In the genomic region with DNA sequence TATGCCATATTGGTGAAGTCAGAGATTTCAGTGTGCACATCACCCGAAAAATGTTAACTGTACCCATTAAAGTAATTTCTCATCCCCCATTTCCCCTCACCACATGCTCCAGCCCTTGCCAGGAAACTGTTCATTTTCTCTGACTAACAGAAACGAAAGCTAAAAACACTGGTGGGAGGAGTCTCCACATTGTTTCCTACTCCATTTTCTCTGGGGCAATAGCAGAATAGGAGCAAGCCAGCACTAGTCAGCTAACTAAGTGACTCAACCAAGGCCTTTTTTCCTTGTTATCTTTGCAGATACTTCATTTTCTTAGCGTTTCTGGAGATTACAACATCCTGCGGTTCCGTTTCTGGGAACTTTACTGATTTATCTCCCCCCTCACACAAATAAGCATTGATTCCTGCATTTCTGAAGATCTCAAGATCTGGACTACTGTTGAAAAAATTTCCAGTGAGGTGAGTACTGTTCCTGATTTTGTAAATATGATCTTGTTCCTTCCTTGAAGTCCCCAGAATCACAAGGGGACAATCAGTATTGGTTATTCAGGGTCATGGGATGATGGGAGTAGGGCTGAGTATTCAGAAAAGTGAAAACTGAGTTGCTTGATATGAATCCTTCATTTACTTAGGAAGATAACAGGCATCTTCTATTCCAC, we compare ENCODE assay signal across 8 cellular contexts. TPM values are rescaled to one million over a fixed set of nuclear protein-coding genes. Genes with fewer than 3 reads are reported as not detected.
DNase-seq lines count a peak whose midpoint lies in the region; ATAC-seq and TF ChIP-seq lines count a peak whose summit lies in the region.

A gene (plus strand): TSS at position 204 of the 658 bp plus-strand sequence. CDS start 4,774 bp downstream, outside the sequence.

- H3K27me3 ChIP-seq in vagina, result no peaks in the 10 kb centered on the region

- H3K4me1 ChIP-seq in vagina, result peaks cover 61% of the 10 kb centered on the region

- DNase-seq in NCI-H2227 (lab: John Stamatoyannopoulos, UW; ENCODE audit: unreplicated experiment) (peak; percentile 2), NCI-H2227 treated with DMSO at 0.1 percent for 48 hours (lab: John Stamatoyannopoulos, UW) (no peak), NOMO-1 treated with dmso at 0.1 percent for 144 hours (lab: John Stamatoyannopoulos, UW; ENCODE audit: unreplicated experiment) (peak; percentile 84), activated T-helper 1 cell treated with Interleukin-2 at 50 U/mL for 16 hours (ENCODE audit: low read depth) (peak; percentile 20), fibroblast of peridontal ligament (ENCODE audit: extremely low read depth) (peak; percentile 99), occipital lobe (lab: John Stamatoyannopoulos, UW) (no peak), vagina (ENCODE audit: extremely low spot score in 2 of 2) (peak in 1 of 2 donors; percentile 91)

- peak within 1 kb of the TSS; percentile 41 to 58 for H3K4me3 ChIP-seq in vagina

- TF ChIP-seq CTCF in vagina (IDR thresholded peaks at IDR 0.05), result no peak

- no peaks in the 10 kb centered on the region for H3K9me3 ChIP-seq in vagina

- TF ChIP-seq POLR2A in vagina (IDR thresholded peaks at IDR 0.05), result peak in 1 of 2 donors; percentile 74

- H3K36me3 ChIP-seq in vagina, result peaks cover 0 to 1% of the 10 kb centered on the region in 2 donors

- intact Hi-C loops in vagina (cut with DNase I), result no loop called here

- H3K27ac ChIP-seq in vagina, result peak within 1 kb of the TSS; percentile 85

- ATAC-seq in HG02870 (IDR thresholded peaks at IDR 0.05; ENCODE audit: unreplicated experiment), result peak; percentile 61

RNA-seq across cellular contexts. Expression of the gene that starts here (rescaled TPM):
- total RNA-seq in occipital lobe (23.4 TPM), vagina (101 TPM)

Comparison
In these comparisons a context has a peak if more than half of its experiments do, and no peak if none do; other contexts are left out.
1. DNase-seq: peak in NCI-H2227 (single experiment), NOMO-1 treated with dmso at 0.1 percent for 144 hours (single experiment), activated T-helper 1 cell treated with Interleukin-2 at 50 U/mL for 16 hours (single experiment) and fibroblast of peridontal ligament (single experiment); none in NCI-H2227 treated with DMSO at 0.1 percent for 48 hours (single experiment) and occipital lobe (single experiment).